1 cellular context compared by ENCODE assay signal in genomic region chr1:26224606-26225005, GRCh38.
TF ChIP-seq lines count a peak whose summit lies in the region.

No MANE protein-coding gene starts in this region.

TF ChIP-seq in K562, 482 proteins besides CTCF, POLR2A, EP300 and RAD21:
- peak; percentile 51; the same call in 1 of the 2 replicates for TF ChIP-seq PKNOX1 (IDR thresholded peaks at IDR 0.05)
- TF ChIP-seq NR0B1 (IDR thresholded peaks at IDR 0.05; ENCODE audit: partially characterized antibody), result no peak
- no peak for TF ChIP-seq MYNN (IDR thresholded peaks at IDR 0.05)
- no peak for TF ChIP-seq MYNN (CRISPR knock-in tag; IDR thresholded peaks at IDR 0.05)
- no peak for TF ChIP-seq ZNF324 (CRISPR knock-in tag; IDR thresholded peaks at IDR 0.05)
- no peak for TF ChIP-seq DIDO1 (tag; IDR thresholded peaks at IDR 0.05; ENCODE audit: low read depth)
- TF ChIP-seq DMBX1 (CRISPR knock-in tag; IDR thresholded peaks at IDR 0.05; ENCODE audit: borderline replicate concordance), result no peak
- no peak for TF ChIP-seq CSDE1 (IDR thresholded peaks at IDR 0.05)
- no peak for TF ChIP-seq ELK3 (CRISPR knock-in tag; IDR thresholded peaks at IDR 0.05)
- no peak for TF ChIP-seq HMG20B (CRISPR knock-in tag; IDR thresholded peaks at IDR 0.05)
- no peak for TF ChIP-seq HDAC6 (IDR thresholded peaks at IDR 0.05; ENCODE audit: low read depth, low read length)
- no peak for TF ChIP-seq TAF1 (IDR thresholded peaks at IDR 0.05; ENCODE audit: control insufficient read depth, extremely low read depth, insufficient read depth, low read length, severe bottlenecking)
- TF ChIP-seq ESRRB (CRISPR knock-in tag; IDR thresholded peaks at IDR 0.05; ENCODE audit: borderline replicate concordance), result no peak
- no peak for TF ChIP-seq GABPA (tag; conservative IDR thresholded peaks at IDR 0.05; ENCODE audit: low read depth)
- TF ChIP-seq PBX2 (CRISPR knock-in tag; IDR thresholded peaks at IDR 0.05; ENCODE audit: low read depth), result no peak
- TF ChIP-seq PBX2 (tag; conservative IDR thresholded peaks at IDR 0.05; ENCODE audit: low read depth), result peak; percentile 78
- TF ChIP-seq ETS2 (tag; IDR thresholded peaks at IDR 0.05; ENCODE audit: borderline replicate concordance, poor library complexity, severe bottlenecking), result no peak
- no peak for TF ChIP-seq ZNF316 (IDR thresholded peaks at IDR 0.05)
- TF ChIP-seq ZNF124 (CRISPR knock-in tag; IDR thresholded peaks at IDR 0.05), result no peak
- TF ChIP-seq CCAR2 (IDR thresholded peaks at IDR 0.05; ENCODE audit: low read depth, low read length), result no peak
- no peak for TF ChIP-seq RBM25 (IDR thresholded peaks at IDR 0.05; ENCODE audit: low read depth, low read length, severe bottlenecking)
- TF ChIP-seq KAT8 (IDR thresholded peaks at IDR 0.05; ENCODE audit: low read depth), result no peak
- TF ChIP-seq ZNF609 (CRISPR knock-in tag; IDR thresholded peaks at IDR 0.05; ENCODE audit: borderline replicate concordance), result no peak
- no peak for TF ChIP-seq ZMIZ1 (IDR thresholded peaks at IDR 0.05; ENCODE audit: low read depth in 2 of 2, low read length in 2 of 2)
- TF ChIP-seq ZNF3 (CRISPR knock-in tag; IDR thresholded peaks at IDR 0.05), result no peak
- TF ChIP-seq MEIS2 (IDR thresholded peaks at IDR 0.05; ENCODE audit: partially characterized antibody), result peak; percentile 61
